11 cellular contexts compared by ENCODE assay signal in the genomic region with DNA sequence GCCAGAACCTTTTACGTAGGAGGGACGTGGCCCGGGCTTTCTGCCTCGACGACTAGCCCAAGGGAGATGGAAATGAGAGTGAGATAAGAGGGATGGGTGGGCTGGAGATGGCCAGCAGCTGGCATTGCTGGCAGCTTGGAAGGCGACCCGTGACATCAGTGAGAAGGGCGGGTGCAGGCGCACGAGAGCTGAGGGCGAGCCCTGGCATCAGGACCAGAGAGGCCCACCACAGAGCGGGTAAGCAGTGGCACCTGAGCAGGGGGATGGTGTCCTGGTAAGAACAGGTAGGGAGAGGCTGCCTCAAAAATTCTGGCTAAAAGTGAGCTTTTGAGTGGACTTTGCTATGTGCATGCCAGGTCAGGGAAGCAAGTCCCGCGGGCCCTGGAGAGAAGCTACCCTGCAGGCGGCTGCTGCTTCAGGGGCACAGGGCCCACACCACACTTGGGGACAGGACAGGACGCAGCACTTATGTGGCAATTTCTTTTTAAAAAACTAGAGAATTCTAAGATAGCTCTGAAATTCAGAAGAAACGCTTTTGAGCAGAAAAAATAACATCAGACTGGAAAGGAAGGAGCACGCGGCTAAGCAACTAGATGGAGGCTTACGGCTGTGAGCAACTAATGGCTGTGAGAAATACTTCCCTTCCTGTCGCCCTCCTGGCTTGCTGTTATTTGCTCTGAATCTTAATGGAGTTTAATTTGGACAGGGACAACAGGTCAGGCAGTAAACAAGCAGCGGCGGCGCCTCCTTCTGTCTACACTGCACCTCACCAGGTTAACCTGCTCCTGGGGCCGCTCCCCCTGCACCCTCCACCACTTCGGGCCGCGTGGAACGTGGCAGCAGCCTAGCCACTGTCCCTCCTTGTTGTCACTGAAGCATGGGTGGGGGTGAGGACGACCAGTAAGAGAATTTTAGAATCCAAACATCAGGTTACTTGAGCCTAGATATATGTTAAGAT. TPM values are rescaled to one million over a fixed set of nuclear protein-coding genes. Genes with fewer than 3 reads are reported as not detected.
DNase-seq lines count a peak whose midpoint lies in the region; ATAC-seq and TF ChIP-seq lines count a peak whose summit lies in the region.
"Had no signal": no experiment of that assay in that cellular context is flagged by ENCODE, and none has a peak within 500 bp of the region (broad histone marks: within the 10 kb centered on the region; RNA-seq: fewer than 3 reads in every experiment).

No MANE protein-coding gene starts in this region.

- peaks cover 10% of the 10 kb centered on the region for H3K4me1 Mint-ChIP-seq in progenitor cell of endocrine pancreas (ENCODE audit: low read depth)

- H3K9me3 ChIP-seq in SU-DHL-6 (ENCODE audit: insufficient read depth, low read length) (no peaks in the 10 kb centered on the region), heart left ventricle (peaks cover 0 to 2% (median 0%) of the 10 kb centered on the region in 12 donors), gastroesophageal sphincter (no peaks in the 10 kb centered on the region)
- H3K9me3 ChIP-seq: SK-N-SH had no signal

- WGBS in heart left ventricle, 4 donors = 82 to 85% (median 85%) methylated on average over 30 of the region's 30 CpGs
- WGBS in gastroesophageal sphincter (ENCODE audit: low coverage in 1 of 2), 2 donors = 82 to 86% methylated on average over 9 to 21 of the region's 30 CpGs

- H3K27me3 Mint-ChIP-seq in progenitor cell of endocrine pancreas = no peaks in the 10 kb centered on the region

- H2AFZ ChIP-seq in SU-DHL-6 (ENCODE audit: low read depth, low read length, severe bottlenecking) = no peak overlapping the region

- H3K27me3 ChIP-seq in SU-DHL-6 (ENCODE audit: low read length) = no peaks in the 10 kb centered on the region
- no peaks in the 10 kb centered on the region for H3K27me3 ChIP-seq in heart left ventricle
- no peaks in the 10 kb centered on the region for H3K27me3 ChIP-seq in gastroesophageal sphincter

- peak overlapping the region; percentile 16 for H3K27ac Mint-ChIP-seq in progenitor cell of endocrine pancreas
- H3K27ac Mint-ChIP-seq: HFFc6 had no signal

- no peaks in the 10 kb centered on the region for H3K36me3 ChIP-seq in SU-DHL-6 (ENCODE audit: low read length)
- peaks cover 0 to 2% (median 0%) of the 10 kb centered on the region in 9 donors for H3K36me3 ChIP-seq in heart left ventricle
- H3K36me3 ChIP-seq in gastroesophageal sphincter = peaks cover 0 to 7% of the 10 kb centered on the region in 2 donors

- DNase-seq in NCI-H2227 (lab: John Stamatoyannopoulos, UW; ENCODE audit: unreplicated experiment) (peak; percentile 11), NCI-H2227 treated with DMSO at 0.1 percent for 48 hours (lab: John Stamatoyannopoulos, UW) (no peak), heart left ventricle (peak in 2 of 5 donors; percentile 28 to 48), progenitor cell of endocrine pancreas (ENCODE audit: low spot score, unreplicated experiment) (no peak), OCI-M1 (lab: John Stamatoyannopoulos, UW) (no peak), D341Med (ENCODE audit: low spot score) (no peak)
- DNase-seq: HFFc6 had no signal

- ATAC-seq in heart left ventricle = peak in 1 of 4 donors; percentile 21
- no peak for ATAC-seq in gastroesophageal sphincter

- H3K27ac ChIP-seq in SU-DHL-6 (ENCODE audit: low read depth, low read length) (no peak overlapping the region), heart left ventricle (peak overlapping the region in 9 of 12 donors; percentile 62 to 86 (median 78)), gastroesophageal sphincter (no peak overlapping the region)
- H3K27ac ChIP-seq: 22Rv1 had no signal

- H4K20me1 ChIP-seq in SU-DHL-6 (ENCODE audit: low read depth, low read length) = no peaks in the 10 kb centered on the region; the same call in 1 of the 2 replicates

- intact Hi-C loops in heart left ventricle (cut with DNase I) = loop anchor here in 6 of 10 donors (5.0 to 10.0 kb wide), 3 partner anchors 109 to 262 kb away; partner anchors contain the start of genes STK25 (in 5 of the 6) and FARP2 (in 2 of the 6)

- peak overlapping the region; percentile 37 for H3K4me3 Mint-ChIP-seq in progenitor cell of endocrine pancreas (ENCODE audit: low read depth)
- H3K4me3 Mint-ChIP-seq: HFFc6 had no signal

- H3K9me3 Mint-ChIP-seq in progenitor cell of endocrine pancreas (ENCODE audit: low read depth) = peaks cover 4% of the 10 kb centered on the region

- no peaks in the 10 kb centered on the region for H3F3A ChIP-seq in SU-DHL-6 (ENCODE audit: insufficient read depth)

- peaks cover 62% of the 10 kb centered on the region for H3K79me2 ChIP-seq in SU-DHL-6 (ENCODE audit: insufficient read depth, low read length)

- H3K9me2 ChIP-seq in SU-DHL-6 (replicated peaks; ENCODE audit: insufficient read depth, low read length) = no peaks in the 10 kb centered on the region
- H3K9me2 ChIP-seq: SK-N-SH had no signal

- H3K4me1 ChIP-seq in heart left ventricle (peaks cover 0 to 48% (median 25%) of the 10 kb centered on the region in 12 donors), gastroesophageal sphincter (peaks cover 0 to 20% (median 4%) of the 10 kb centered on the region in 3 donors)

- H3K4me3 ChIP-seq in SU-DHL-6 (ENCODE audit: insufficient read depth, low read length, poor library complexity, severe bottlenecking) (no peak overlapping the region), heart left ventricle (peak overlapping the region in 11 of 12 donors; percentile 17 to 52 (median 46)), gastroesophageal sphincter (no peak overlapping the region)

- TF ChIP-seq CTCF in SU-DHL-6 (IDR thresholded peaks at IDR 0.05; ENCODE audit: insufficient read depth, low read length, poor library complexity, severe bottlenecking) (no peak), heart left ventricle (IDR thresholded peaks at IDR 0.05) (no peak), progenitor cell of endocrine pancreas (IDR thresholded peaks at IDR 0.05; ENCODE audit: unreplicated experiment) (no peak), gastroesophageal sphincter (IDR thresholded peaks at IDR 0.05) (no peak)

- peak overlapping the region; percentile 46 for H3K4me2 ChIP-seq in SU-DHL-6 (ENCODE audit: low read depth, low read length, poor library complexity, severe bottlenecking)
- H3K4me2 ChIP-seq: SK-N-SH had no signal

- H3K36me3 Mint-ChIP-seq in progenitor cell of endocrine pancreas (ENCODE audit: insufficient read depth) = peaks cover 7% of the 10 kb centered on the region

- TF ChIP-seq EP300 in gastroesophageal sphincter (IDR thresholded peaks at IDR 0.05) = no peak

- no peak overlapping the region for H3K9ac ChIP-seq in SU-DHL-6 (ENCODE audit: low read length)
- H3K9ac ChIP-seq: SK-N-SH had no signal

- TF ChIP-seq POLR2A in heart left ventricle (IDR thresholded peaks at IDR 0.05) (no peak), gastroesophageal sphincter (IDR thresholded peaks at IDR 0.05) (no peak)

RNA-seq across cellular contexts. Expression of gene THAP4, which starts 20.5 kb away (rescaled TPM):
- total RNA-seq in heart left ventricle (100 to 1,000 TPM in 1 of 9 donors, 10 to 100 TPM in 8; 61.7 to 106 (median 74.2) TPM), progenitor cell of endocrine pancreas (55.8 and 61.0 TPM in 2 replicates), gastroesophageal sphincter (10 to 100 TPM; 36.0 to 68.4 (median 43.0) TPM)
- polyA plus RNA-seq in heart left ventricle = 100 to 1,000 TPM in 1 of 2 donors, 10 to 100 TPM in 1; 81.5 to 110 TPM

RNA-seq across cellular contexts. Expression of gene ATG4B, which starts 21.0 kb away (rescaled TPM):
- total RNA-seq in heart left ventricle (10 to 100 TPM; 37.8 to 67.9 (median 48.3) TPM), progenitor cell of endocrine pancreas (142 and 143 TPM in 2 replicates), gastroesophageal sphincter (10 to 100 TPM; 44.2 to 72.1 (median 66.0) TPM)
- polyA plus RNA-seq in heart left ventricle = 10 to 100 TPM; 35.9 to 75.1 TPM

RNA-seq across cellular contexts. Expression of gene BOK, which starts 57.9 kb away (rescaled TPM):
- total RNA-seq in heart left ventricle (10 to 100 TPM in 3 of 9 donors, 1 to 10 TPM in 6; 1.7 to 22.3 (median 8.4) TPM), progenitor cell of endocrine pancreas (8.0 and 10.2 TPM in 2 replicates), gastroesophageal sphincter (100 to 1,000 TPM in 1 of 4 donors, 10 to 100 TPM in 3; 46.0 to 128 (median 66.3) TPM)
- polyA plus RNA-seq in heart left ventricle = 1 to 10 TPM; 1.4 to 9.6 TPM

Comparison
In these comparisons a context has a peak if more than half of its experiments do, and no peak if none do; other contexts are left out.
1. H3K27ac ChIP-seq: peak in heart left ventricle (9 of 12); none in SU-DHL-6 (single experiment) and gastroesophageal sphincter (0 of 4).
2. H3K4me3 ChIP-seq: peak in heart left ventricle (11 of 12); none in SU-DHL-6 (single experiment) and gastroesophageal sphincter (0 of 2).